9 cellular contexts compared by ENCODE assay signal in genomic region chr20:37990571-37991151, GRCh38. TPM values are rescaled to one million over a fixed set of nuclear protein-coding genes. Genes with fewer than 3 reads are reported as not detected.
DNase-seq lines count a peak whose midpoint lies in the region; ATAC-seq, FAIRE-seq and TF ChIP-seq lines count a peak whose summit lies in the region.
"Had no signal": no experiment of that assay in that cellular context is flagged by ENCODE, and none has a peak within 500 bp of the region (broad histone marks: within the 10 kb centered on the region; RNA-seq: fewer than 3 reads in every experiment).

No MANE protein-coding gene starts in this region.

- H3K4me1 ChIP-seq in endothelial cell of umbilical vein (ENCODE audit: control insufficient read depth, extremely low read depth, insufficient read depth, low read length) (peaks cover 24% of the 10 kb centered on the region), osteoblast (ENCODE audit: insufficient read depth, low read length) (peaks cover 30% of the 10 kb centered on the region)

- H3K27ac Mint-ChIP-seq in nephron progenitor cell = no peak overlapping the region

- peaks cover 30% of the 10 kb centered on the region for H3K4me1 Mint-ChIP-seq in nephron progenitor cell

- H3K4me2 ChIP-seq in endothelial cell of umbilical vein (ENCODE audit: insufficient read depth, low read length) (peak overlapping the region; percentile 64), osteoblast (ENCODE audit: insufficient read depth, low read length) (no peak overlapping the region)

- H3K27ac ChIP-seq in endothelial cell of umbilical vein (ENCODE audit: insufficient read depth, low read depth, low read length) (peak overlapping the region; percentile 68), osteoblast (ENCODE audit: low read depth, low read length) (peak overlapping the region; percentile 6)
- H3K27ac ChIP-seq: thoracic aorta had no signal

- peaks cover 13% of the 10 kb centered on the region for H3K36me3 ChIP-seq in GM06990 (ENCODE audit: control insufficient read depth, insufficient read depth, low read length)
- peaks cover 0 to 6% of the 10 kb centered on the region in 2 experiments for H3K36me3 ChIP-seq in endothelial cell of umbilical vein (ENCODE audit: control insufficient read depth in 2 of 2, extremely low read depth in 1 of 2, insufficient read depth in 2 of 2, low read length in 2 of 2)
- peaks cover 14% of the 10 kb centered on the region for H3K36me3 ChIP-seq in osteoblast (ENCODE audit: insufficient read depth, low read length)

- no peaks in the 10 kb centered on the region for H3K9me3 ChIP-seq in endothelial cell of umbilical vein (replicated peaks; ENCODE audit: control insufficient read depth, insufficient read depth, low read length)
- no peaks in the 10 kb centered on the region for H3K9me3 ChIP-seq in osteoblast (ENCODE audit: low read depth, low read length)
- H3K9me3 ChIP-seq: thoracic aorta had no signal

- peaks cover 5% of the 10 kb centered on the region for H3K27me3 Mint-ChIP-seq in nephron progenitor cell (ENCODE audit: low read depth, poor library complexity)

- BruUV-seq in endothelial cell of umbilical vein (replicated peaks; lab: Mats Ljungman, UMichigan) = no TSS peak

- DNase-seq in GM06990 (ENCODE audit: extremely low read depth, insufficient read length) (peak; percentile 82), KG1 (lab: John Stamatoyannopoulos, UW) (peak; percentile 23), endothelial cell of umbilical vein (ENCODE audit: low read depth, low spot score) (peak; percentile 59), osteoblast (ENCODE audit: insufficient read length, low spot score, missing footprints) (peak; percentile 73), epidermal melanocyte (ENCODE audit: insufficient read length, low spot score) (no peak), nephron progenitor cell (no peak)
- DNase-seq in activated CD4-positive, alpha-beta T cell treated with anti-CD3 and anti-CD28 coated beads for 4 hours = peak; percentile 4 to 12

- H2AFZ ChIP-seq in endothelial cell of umbilical vein (ENCODE audit: low read depth, low read length) (no peak overlapping the region), osteoblast (ENCODE audit: low read length) (no peak overlapping the region)

- H4K20me1 ChIP-seq in endothelial cell of umbilical vein (replicated peaks; ENCODE audit: control insufficient read depth, extremely low read depth, insufficient read depth, low read length) (no peaks in the 10 kb centered on the region), osteoblast (ENCODE audit: insufficient read depth, low read length) (peaks cover 7% of the 10 kb centered on the region)

- H3K79me2 ChIP-seq in endothelial cell of umbilical vein (ENCODE audit: control insufficient read depth, insufficient read depth, low read length) (no peaks in the 10 kb centered on the region), osteoblast (ENCODE audit: insufficient read depth, low read length) (no peaks in the 10 kb centered on the region)

- no peak overlapping the region for H3K4me3 Mint-ChIP-seq in nephron progenitor cell

- H3K36me3 Mint-ChIP-seq in nephron progenitor cell (ENCODE audit: low read depth) = peaks cover 43% of the 10 kb centered on the region

- peak; percentile 93 for ATAC-seq in GM21619 (IDR thresholded peaks at IDR 0.05; ENCODE audit: unreplicated experiment)

- TF ChIP-seq CTCF in GM06990 (IDR thresholded peaks at IDR 0.05; ENCODE audit: insufficient read depth, low read length, poor library complexity, severe bottlenecking) (no peak), endothelial cell of umbilical vein (IDR thresholded peaks at IDR 0.05; ENCODE audit: extremely low read depth in 1 of 2, insufficient read depth in 1 of 2, low read depth in 1 of 2, low read length in 2 of 2) (no peak), osteoblast (IDR thresholded peaks at IDR 0.05; ENCODE audit: extremely low read depth, low read depth, low read length) (no peak), nephron progenitor cell (IDR thresholded peaks at IDR 0.05) (no peak)

- H3K9ac ChIP-seq in endothelial cell of umbilical vein (replicated peaks; ENCODE audit: extremely low read depth, insufficient read depth, low read length) = peak overlapping the region; percentile 8

- TF ChIP-seq POLR2A in endothelial cell of umbilical vein (IDR thresholded peaks at IDR 0.05; ENCODE audit: low read depth, low read length) = no peak

- CTCF ChIA-PET in endothelial cell of umbilical vein (lab: Charles Lee) = interaction anchor here (1.0 to 4.4 kb wide), 7 partner anchors 11 to 427 kb away, joined by 3 to 37 read pairs (median 3); partner anchors contain the start of gene VSTM2L

- POLR2A ChIA-PET in endothelial cell of umbilical vein (lab: Charles Lee) = no interaction called here

- intact Hi-C loops in endothelial cell of umbilical vein (cut with micrococcal nuclease) = loop anchor here (2.0 to 5.0 kb wide), 3 partner anchors 88 to 426 kb away; partner anchors contain the start of gene VSTM2L

- no peaks in the 10 kb centered on the region for H3K9me3 Mint-ChIP-seq in nephron progenitor cell

- no peaks in the 10 kb centered on the region for H3K27me3 ChIP-seq in GM06990 (replicated peaks; ENCODE audit: control insufficient read depth, insufficient read depth, low read length)
- H3K27me3 ChIP-seq in endothelial cell of umbilical vein (ENCODE audit: control insufficient read depth in 2 of 2, insufficient read depth in 2 of 2, low read length in 2 of 2) = no peaks in the 10 kb centered on the region
- H3K27me3 ChIP-seq in osteoblast (ENCODE audit: insufficient read depth, low read length) = no peaks in the 10 kb centered on the region

- H3K4me3 ChIP-seq in GM06990 (replicated peaks; ENCODE audit: low read depth, low read length) (no peak overlapping the region), endothelial cell of umbilical vein (replicated peaks in 1 of 3; ENCODE audit: insufficient read depth in 1 of 3, low read depth in 1 of 3, low read length in 3 of 3) (no peak overlapping the region), osteoblast (ENCODE audit: insufficient read depth, low read length) (no peak overlapping the region)
- H3K4me3 ChIP-seq: thoracic aorta had no signal

- H3K9me1 ChIP-seq in endothelial cell of umbilical vein (replicated peaks; ENCODE audit: control insufficient read depth, extremely low read depth, insufficient read depth, low read length) = no peaks in the 10 kb centered on the region

- FAIRE-seq in endothelial cell of umbilical vein (lab: Jason Lieb, UNC) = peak; percentile 65

- dilution Hi-C loops in endothelial cell of umbilical vein (cut with MboI; ENCODE audit: extremely low pct_ligation_motif_present, low sequenced_read_pairs) = no loop called here

TF ChIP-seq in endothelial cell of umbilical vein, 7 proteins besides CTCF, POLR2A, EP300 and RAD21:
- TF ChIP-seq GATA2 (IDR thresholded peaks at IDR 0.05; ENCODE audit: insufficient read depth, insufficient read length, low read depth, low read length) (no peak), EZH2 (IDR thresholded peaks at IDR 0.05; ENCODE audit: borderline replicate concordance, low read depth, low read length, severe bottlenecking) (no peak), MAX (IDR thresholded peaks at IDR 0.05; ENCODE audit: insufficient read depth, insufficient read length) (no peak), JUN (IDR thresholded peaks at IDR 0.05; ENCODE audit: borderline replicate concordance, insufficient read depth, insufficient read length, low read depth) (peak; percentile 15), FOS (IDR thresholded peaks at IDR 0.05; ENCODE audit: borderline replicate concordance, insufficient read depth, low read length) (peak; percentile 6), POLR2AphosphoS5 (IDR thresholded peaks at IDR 0.05; ENCODE audit: insufficient read depth, low read depth, low read length) (peak; percentile 26)
TF ChIP-seq in endothelial cell of umbilical vein: peak in this region for 3.

RNA-seq across cellular contexts. Expression of gene TTI1, which starts 42.6 kb away (rescaled TPM):
- total RNA-seq in endothelial cell of umbilical vein (21.4 and 23.2 TPM in 2 replicates), osteoblast (14.4 and 14.8 TPM in 2 replicates)
- 13.2 and 13.5 TPM in 2 replicates for polyA plus RNA-seq in endothelial cell of umbilical vein
- 12.5 and 13.7 TPM in 2 replicates for polyA plus RNA-seq in endothelial cell of umbilical vein (2011; cell fraction: cytosol; rRNA removed)
- polyA plus RNA-seq in endothelial cell of umbilical vein (2011; cell fraction: nucleus; rRNA removed) = 18.0 and 19.7 TPM in 2 replicates
- 15.3 and 20.3 TPM in 2 replicates for polyA plus RNA-seq in endothelial cell of umbilical vein (2012)
- 37.5 and 40.6 TPM in 2 replicates for polyA minus RNA-seq in endothelial cell of umbilical vein
- polyA minus RNA-seq in endothelial cell of umbilical vein (2011; cell fraction: cytosol; rRNA and poly(A)+ RNA removed) = 35.0 TPM
- 25.1 and 40.8 TPM in 2 replicates for polyA minus RNA-seq in endothelial cell of umbilical vein (2011; cell fraction: nucleus; rRNA and poly(A)+ RNA removed)

RNA-seq across cellular contexts. Expression of gene RPRD1B, which starts 42.9 kb away (rescaled TPM):
- total RNA-seq in endothelial cell of umbilical vein = 24.5 and 29.3 TPM in 2 replicates
- 11.0 and 13.0 TPM in 2 replicates for polyA plus RNA-seq in endothelial cell of umbilical vein
- polyA plus RNA-seq in endothelial cell of umbilical vein (2011; cell fraction: cytosol; rRNA removed) = 12.9 and 13.1 TPM in 2 replicates
- 26.2 and 28.8 TPM in 2 replicates for polyA plus RNA-seq in endothelial cell of umbilical vein (2011; cell fraction: nucleus; rRNA removed)
- 15.5 and 16.1 TPM in 2 replicates for polyA plus RNA-seq in endothelial cell of umbilical vein (2012)
- 24.7 and 25.7 TPM in 2 replicates for polyA minus RNA-seq in endothelial cell of umbilical vein
- 35.5 TPM for polyA minus RNA-seq in endothelial cell of umbilical vein (2011; cell fraction: cytosol; rRNA and poly(A)+ RNA removed)
- polyA minus RNA-seq in endothelial cell of umbilical vein (2011; cell fraction: nucleus; rRNA and poly(A)+ RNA removed) = 31.7 and 52.8 TPM in 2 replicates
- total RNA-seq in osteoblast = 21.5 and 29.3 TPM in 2 replicates

Comparison
In these comparisons a context has a peak if more than half of its experiments do, and no peak if none do; other contexts are left out.
1. DNase-seq: peak in GM06990 (single experiment), KG1 (single experiment), activated CD4-positive, alpha-beta T cell treated with anti-CD3 and anti-CD28 coated beads for 4 hours (2 of 2), endothelial cell of umbilical vein (single experiment) and osteoblast (single experiment); none in epidermal melanocyte (single experiment) and nephron progenitor cell (single experiment).